Comparison of ENCODE assay signal across 25 cellular contexts in genomic region chr6:4533576-4533975, GRCh38.
"Had no signal": no experiment of that assay in that cellular context is flagged by ENCODE, and none has a peak within 500 bp of the region (broad histone marks: within the 10 kb centered on the region; RNA-seq: fewer than 3 reads in every experiment).

No MANE protein-coding gene starts in this region.

- DNase-seq: activated CD4-positive, alpha-beta T cell treated with anti-CD3 and anti-CD28 coated beads for 48 hours; activated CD4-positive, alpha-beta T cell treated with anti-CD3 and anti-CD28 coated beads, Interleukin-2, amount 50 U/mL, for 48 hours; activated CD8-positive, alpha-beta memory T cell treated with anti-CD3 and anti-CD28 coated beads for 24 hours; activated gamma-delta T cell; activated naive CD8-positive, alpha-beta T cell treated with anti-CD3 and anti-CD28 coated beads, Interleukin-2, amount 50 U/mL, for 24 hours; activated T-cell treated with anti-CD3 and anti-CD28 coated beads, Interleukin-2, amount 50 U/mL, for 1 hour; aorta; body of pancreas; cerebellar nuclear complex; dorsolateral prefrontal cortex; effector memory CD4-positive, alpha-beta T cell; foreskin melanocyte; islet precursor cell; left cardiac atrium; left ventricle myocardium superior; mucosa of descending colon; right cardiac atrium; spleen; stimulated activated naive CD4-positive, alpha-beta T cell; T-helper 9 cell; WERI-Rb-1 had no signal

- H3K36me3 ChIP-seq: spleen, tibial nerve, WERI-Rb-1 had no signal

- H3K27ac ChIP-seq: body of pancreas, coronary artery, dorsolateral prefrontal cortex, spleen, tibial nerve, WERI-Rb-1 had no signal

- ATAC-seq: activated CD4-positive, CD25-positive, alpha-beta regulatory T cell treated with anti-CD3 and anti-CD28 coated beads, Interleukin-2, amount 50 U/mL, for 24 hours; activated naive CD8-positive, alpha-beta T cell treated with anti-CD3 and anti-CD28 coated beads, Interleukin-2, amount 50 U/mL, for 24 hours; body of pancreas; left cardiac atrium; left ventricle myocardium superior; mucosa of descending colon; natural killer cell treated with Interleukin-12 subunit alpha and Interleukin-12 subunit beta and Interleukin-15 and Interleukin-18, amount 100 ng/mL, for 72 hours; right cardiac atrium had no signal

- H3K9me3 ChIP-seq: mucosa of descending colon had no signal

- H3K4me1 ChIP-seq: body of pancreas, spleen, tibial nerve had no signal

- H3K4me3 ChIP-seq: body of pancreas, coronary artery, dorsolateral prefrontal cortex, mucosa of descending colon, spleen, tibial nerve had no signal

- H3K27me3 ChIP-seq: body of pancreas, dorsolateral prefrontal cortex, spleen, tibial nerve had no signal
